ENCODE assay signal across 19 cellular contexts in genomic region chr10:125370578-125370977, GRCh38.
DNase-seq lines count a peak whose midpoint lies in the region; ATAC-seq and TF ChIP-seq lines count a peak whose summit lies in the region.
"Had no signal": no experiment of that assay in that cellular context is flagged by ENCODE, and none has a peak within 500 bp of the region (broad histone marks: within the 10 kb centered on the region; RNA-seq: fewer than 3 reads in every experiment).

No MANE protein-coding gene starts in this region.

- TF ChIP-seq CTCF in C4-2B (conservative IDR thresholded peaks at IDR 0.05) (peak; percentile 8), Panc1 (IDR thresholded peaks at IDR 0.05) (peak; percentile 32), fibroblast of villous mesenchyme (IDR thresholded peaks at IDR 0.05; ENCODE audit: insufficient read depth, low read depth, low read length) (peak; percentile 14), nephron progenitor cell (IDR thresholded peaks at IDR 0.05) (peak; percentile 51), GM10266 (IDR thresholded peaks at IDR 0.05; ENCODE audit: control insufficient read depth, insufficient read depth, low read depth, missing control alignments) (no peak)

- no peak for ATAC-seq in Panc1

- H3K36me3 ChIP-seq in Panc1 (ENCODE audit: control insufficient read depth, insufficient read depth, low read length), result no peaks in the 10 kb centered on the region
- H3K36me3 ChIP-seq: adrenal gland, left ventricle myocardium inferior, uterus had no signal

- no peaks in the 10 kb centered on the region for H3K4me1 ChIP-seq in Panc1 (ENCODE audit: control insufficient read depth, insufficient read depth, low read length)
- H3K4me1 ChIP-seq: adrenal gland, left ventricle myocardium inferior, parathyroid adenoma, uterus had no signal

- CTCF ChIA-PET in Panc1 (lab: Charles Lee), result no interaction called here

- intact Hi-C loops in Panc1 (cut with micrococcal nuclease; ENCODE audit: unreplicated experiment), result no loop called here

- H3K9me3 Mint-ChIP-seq in nephron progenitor cell, result peaks cover under 1% of the 10 kb centered on the region

- H3K27ac ChIP-seq in C4-2B, result no peak overlapping the region
- H3K27ac ChIP-seq in Panc1 (ENCODE audit: low read length), result no peak overlapping the region
- H3K27ac ChIP-seq: adrenal gland, left ventricle myocardium inferior, parathyroid adenoma, SK-N-MC, uterus had no signal

- no peaks in the 10 kb centered on the region for H3K9me3 ChIP-seq in Panc1 (ENCODE audit: control insufficient read depth, insufficient read depth, low read depth, low read length)
- H3K9me3 ChIP-seq: adrenal gland, uterus had no signal

- no peak overlapping the region for H3K4me3 ChIP-seq in Panc1 (ENCODE audit: low read depth in 2 of 2, low read length in 2 of 2)
- H3K4me3 ChIP-seq in fibroblast of villous mesenchyme (ENCODE audit: low read depth, low read length), result no peak overlapping the region
- H3K4me3 ChIP-seq: adrenal gland, left ventricle myocardium inferior, SK-N-MC, uterus had no signal

- no peaks in the 10 kb centered on the region for H3K36me3 Mint-ChIP-seq in nephron progenitor cell (ENCODE audit: low read depth)

- H3K27me3 Mint-ChIP-seq in nephron progenitor cell (ENCODE audit: low read depth, poor library complexity), result no peaks in the 10 kb centered on the region

- peaks cover 7% of the 10 kb centered on the region for H3K4me1 Mint-ChIP-seq in nephron progenitor cell

- POLR2A ChIA-PET in Panc1 (lab: Charles Lee), result no interaction called here

- H3K27ac Mint-ChIP-seq in nephron progenitor cell, result no peak overlapping the region
- H3K27ac Mint-ChIP-seq: stimulated activated naive CD8-positive, alpha-beta T cell treated with anti-CD3 and anti-CD28 coated beads, Interleukin-15, Interleukin-2, amounts not matched to agents 100 ng/mL and 50 ng/mL, for 24 hours had no signal

- no peak for DNase-seq in Panc1 (ENCODE audit: low read depth, low spot score)
- no peak for DNase-seq in fibroblast of villous mesenchyme (ENCODE audit: low read depth)
- peak; percentile 79 for DNase-seq in nephron progenitor cell
- no peak for DNase-seq in activated CD4-positive, CD25-positive, alpha-beta regulatory T cell (lab: John Stamatoyannopoulos, UW)
- no peak for DNase-seq in activated effector memory CD4-positive, alpha-beta T cell treated with Interleukin-2 at 50 U/mL for 16 hours
- no peak for DNase-seq in GM10266 (ENCODE audit: extremely low spot score)
- no peak for DNase-seq in activated CD4-positive, alpha-beta T cell treated with anti-CD3 and anti-CD28 coated beads for 4 hours
- DNase-seq: activated CD4-positive, alpha-beta T cell treated with anti-CD3 and anti-CD28 coated beads, Interleukin-2, amount 50 U/mL, for 48 hours; adrenal gland; Calu3; GF-D8; left ventricle myocardium inferior; NCI-H1417; NCI-H345; uterus had no signal

- BruUV-seq in Panc1 (replicated peaks; lab: Mats Ljungman, UMichigan), result no TSS peak

- in situ Hi-C loops in Panc1 (cut with HindIII; ENCODE audit: low pct_unique_long_range_greater_than_20kb, low sequenced_read_pairs), result no loop called here

- H3K4me3 Mint-ChIP-seq in nephron progenitor cell, result no peak overlapping the region
- H3K4me3 Mint-ChIP-seq: stimulated activated naive CD8-positive, alpha-beta T cell treated with anti-CD3 and anti-CD28 coated beads, Interleukin-15, Interleukin-2, amounts not matched to agents 100 ng/mL and 50 ng/mL, for 24 hours had no signal

- peaks cover 14% of the 10 kb centered on the region for H3K27me3 ChIP-seq in Panc1 (ENCODE audit: control insufficient read depth, insufficient read depth, low read length)
- H3K27me3 ChIP-seq: uterus had no signal
